In genomic region chr2:8389373-8390108, GRCh38 we compare ENCODE assay signal across 17 cellular contexts.
DNase-seq lines count a peak whose midpoint lies in the region; ATAC-seq and TF ChIP-seq lines count a peak whose summit lies in the region.
"Had no signal": no experiment of that assay in that cellular context is flagged by ENCODE, and none has a peak within 500 bp of the region (broad histone marks: within the 10 kb centered on the region; RNA-seq: fewer than 3 reads in every experiment).

No MANE protein-coding gene starts in this region.

- no peaks in the 10 kb centered on the region for H3K27me3 ChIP-seq in right cardiac atrium (ENCODE audit: control insufficient read depth, insufficient read depth)
- no peaks in the 10 kb centered on the region for H3K27me3 ChIP-seq in left ventricle myocardium inferior (ENCODE audit: low read depth)
- H3K27me3 ChIP-seq in tibial nerve: no peaks in the 10 kb centered on the region
- H3K27me3 ChIP-seq: heart left ventricle had no signal

- TF ChIP-seq CTCF in left ventricle myocardium inferior (IDR thresholded peaks at IDR 0.05; ENCODE audit: borderline replicate concordance) (no peak), fibroblast of pulmonary artery (IDR thresholded peaks at IDR 0.05; ENCODE audit: low read length, missing control alignments) (no peak), mesothelial cell of epicardium (IDR thresholded peaks at IDR 0.05; ENCODE audit: unreplicated experiment) (no peak), tibial nerve (IDR thresholded peaks at IDR 0.05) (no peak)

- H3K27ac ChIP-seq in right cardiac atrium (ENCODE audit: low read length) (no peak overlapping the region), left ventricle myocardium inferior (replicated peaks) (no peak overlapping the region), tibial nerve (no peak overlapping the region)
- H3K27ac ChIP-seq: heart left ventricle had no signal

- WGBS in right cardiac atrium: 29% methylated on average over 4 of the region's 4 CpGs
- 48% methylated on average over 4 of the region's 4 CpGs for WGBS in tibial nerve, 2 donors

- no peak for TF ChIP-seq EP300 in tibial nerve (IDR thresholded peaks at IDR 0.05)

- peaks cover 8% of the 10 kb centered on the region for H3K9me3 Mint-ChIP-seq in mesothelial cell of epicardium
- H3K9me3 Mint-ChIP-seq: HFFc6; T-helper 2 cell treated with Interferon-gamma antibody and Interleukin-4, amounts not matched to agents 5 μg/mL and 100 μg/mL, for 36 hours had no signal

- H3K4me3 Mint-ChIP-seq in T-helper 17 cell (no peak overlapping the region), mesothelial cell of epicardium (no peak overlapping the region)
- H3K4me3 Mint-ChIP-seq: activated CD4-positive, alpha-beta T cell treated with anti-CD3 and anti-CD28 coated beads, Interleukin-2, amount 10 ng/mL, durations not matched to agents 7 days and 5 days; brain; HFFc6; neural crest cell; T-helper 2 cell treated with Interferon-gamma antibody and Interleukin-4, amounts not matched to agents 5 μg/mL and 100 μg/mL, for 36 hours had no signal

- DNase-seq in right cardiac atrium (no peak), left ventricle myocardium inferior (no peak), T-helper 17 cell (no peak), fibroblast of pulmonary artery (ENCODE audit: low read depth) (peak; percentile 41), OCI-M2 (lab: John Stamatoyannopoulos, UW; ENCODE audit: unreplicated experiment) (no peak), occipital lobe (lab: John Stamatoyannopoulos, UW) (no peak), mesothelial cell of epicardium (ENCODE audit: low spot score in 2 of 2, unreplicated experiment in 2 of 2) (no peak), tibial nerve (ENCODE audit: low spot score in 2 of 2) (no peak)
- DNase-seq: activated CD4-positive, alpha-beta T cell treated with anti-CD3 and anti-CD28 coated beads, Interleukin-2, amount 10 ng/mL, durations not matched to agents 7 days and 5 days; heart left ventricle; HFFc6; NCI-H1092 treated with DMSO at 0.1 percent for 48 hours; NCI-H446 had no signal

- no peak overlapping the region for H3K4me3 ChIP-seq in right cardiac atrium (ENCODE audit: low read length)
- H3K4me3 ChIP-seq in left ventricle myocardium inferior: no peak overlapping the region
- no peak overlapping the region for H3K4me3 ChIP-seq in fibroblast of pulmonary artery (replicated peaks; ENCODE audit: low read depth, low read length)
- no peak overlapping the region for H3K4me3 ChIP-seq in tibial nerve
- H3K4me3 ChIP-seq: heart left ventricle, lung had no signal

- H3K4me1 ChIP-seq in right cardiac atrium (ENCODE audit: control insufficient read depth, insufficient read depth, low read length) (no peaks in the 10 kb centered on the region), left ventricle myocardium inferior (peaks cover 6% of the 10 kb centered on the region), tibial nerve (peaks cover 0 to 3% (median 0%) of the 10 kb centered on the region in 4 donors)

- intact Hi-C loops in right cardiac atrium (cut with DNase I): no loop called here
- intact Hi-C loops in left ventricle myocardium inferior (cut with micrococcal nuclease): no loop called here

- H3K9me3 ChIP-seq in right cardiac atrium (ENCODE audit: control insufficient read depth, low read length): no peaks in the 10 kb centered on the region
- no peaks in the 10 kb centered on the region for H3K9me3 ChIP-seq in left ventricle myocardium inferior (replicated peaks)
- H3K9me3 ChIP-seq in T-helper 17 cell (ENCODE audit: control insufficient read depth, low read length, poor library complexity, severe bottlenecking): peaks cover 3% of the 10 kb centered on the region
- H3K9me3 ChIP-seq in tibial nerve: peaks cover 0 to 4% (median 0%) of the 10 kb centered on the region in 4 donors

- H3K36me3 ChIP-seq in left ventricle myocardium inferior (no peaks in the 10 kb centered on the region), tibial nerve (no peaks in the 10 kb centered on the region)
- H3K36me3 ChIP-seq: heart left ventricle had no signal

- H3K4me1 Mint-ChIP-seq in T-helper 17 cell (peaks cover 10% of the 10 kb centered on the region), mesothelial cell of epicardium (peaks cover 7% of the 10 kb centered on the region)
- H3K4me1 Mint-ChIP-seq: brain had no signal

- H3K36me3 Mint-ChIP-seq in T-helper 17 cell (ENCODE audit: low read depth): peaks cover 9% of the 10 kb centered on the region
- no peaks in the 10 kb centered on the region for H3K36me3 Mint-ChIP-seq in mesothelial cell of epicardium
- H3K36me3 Mint-ChIP-seq: brain had no signal

- H3K27ac Mint-ChIP-seq in T-helper 17 cell: peak overlapping the region; percentile 61
- no peak overlapping the region for H3K27ac Mint-ChIP-seq in mesothelial cell of epicardium
- H3K27ac Mint-ChIP-seq: activated CD4-positive, alpha-beta T cell treated with anti-CD3 and anti-CD28 coated beads, Interleukin-2, amount 10 ng/mL, durations not matched to agents 7 days and 5 days; HFFc6; T-helper 2 cell treated with Interferon-gamma antibody and Interleukin-4, amounts not matched to agents 5 μg/mL and 100 μg/mL, for 36 hours had no signal

- ATAC-seq in right cardiac atrium (peak; percentile 44 to 63), T-helper 17 cell (no peak)
- ATAC-seq: heart left ventricle had no signal

- H3K27me3 Mint-ChIP-seq in T-helper 17 cell (no peaks in the 10 kb centered on the region), mesothelial cell of epicardium (ENCODE audit: low read depth) (no peaks in the 10 kb centered on the region)
- H3K27me3 Mint-ChIP-seq: activated CD4-positive, alpha-beta T cell treated with anti-CD3 and anti-CD28 coated beads, Interleukin-2, amount 10 ng/mL, durations not matched to agents 7 days and 5 days had no signal

- no peak for TF ChIP-seq POLR2A in tibial nerve (IDR thresholded peaks at IDR 0.05)
